In the genomic region with DNA sequence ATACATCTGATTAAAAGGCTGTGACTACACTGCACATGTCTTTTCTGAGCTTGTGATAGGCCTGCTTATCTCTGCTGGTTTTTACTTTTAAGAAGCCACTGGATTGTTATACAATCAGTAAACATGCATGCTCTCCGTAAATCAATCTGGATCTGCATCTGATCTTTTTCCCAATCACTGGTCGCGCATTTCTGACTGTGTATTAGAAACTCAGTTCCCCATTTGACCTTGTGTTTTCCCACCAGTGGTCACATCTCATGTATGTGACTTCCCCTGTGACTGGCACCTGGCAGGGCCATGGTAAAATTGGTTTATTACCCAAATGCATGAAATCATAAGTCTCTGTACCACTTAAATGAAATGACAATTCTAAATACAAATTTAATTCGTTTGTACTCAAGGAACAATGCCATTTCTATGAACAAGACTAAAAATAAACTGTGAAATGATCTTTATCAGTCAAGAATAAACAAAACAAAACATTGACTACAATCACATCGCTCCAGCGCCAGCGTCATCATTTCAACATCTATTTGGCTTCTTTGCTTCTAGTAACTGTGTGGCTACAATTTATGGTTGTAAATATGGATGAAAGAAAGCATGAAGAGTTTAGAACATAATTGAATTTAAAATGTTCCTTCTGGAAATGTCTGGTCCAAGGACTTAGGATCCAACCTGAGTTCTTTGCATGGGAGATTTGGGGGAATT, we compare ENCODE assay signal across 19 cellular contexts.
DNase-seq lines count a peak whose midpoint lies in the region; TF ChIP-seq lines count a peak whose summit lies in the region.
"Had no signal": no experiment of that assay in that cellular context is flagged by ENCODE, and none has a peak within 500 bp of the region (broad histone marks: within the 10 kb centered on the region; RNA-seq: fewer than 3 reads in every experiment).

No MANE protein-coding gene starts in this region.

- H3K4me1 Mint-ChIP-seq in nephron progenitor cell: peaks cover 33% of the 10 kb centered on the region
- no peaks in the 10 kb centered on the region for H3K4me1 Mint-ChIP-seq in activated CD4-positive, alpha-beta memory T cell treated with anti-CD3 and anti-CD28 coated beads, Interleukin-2, amount 10 ng/mL, durations not matched to agents 7 days and 5 days
- H3K4me1 Mint-ChIP-seq: CD8-positive, alpha-beta memory T cell had no signal

- no peaks in the 10 kb centered on the region for H3K9me3 Mint-ChIP-seq in nephron progenitor cell
- no peaks in the 10 kb centered on the region for H3K9me3 Mint-ChIP-seq in activated CD4-positive, alpha-beta memory T cell treated with anti-CD3 and anti-CD28 coated beads, Interleukin-2, amount 10 ng/mL, durations not matched to agents 7 days and 5 days
- H3K9me3 Mint-ChIP-seq: CD8-positive, alpha-beta memory T cell; T-helper 2 cell treated with Interferon-gamma antibody and Interleukin-4, amounts not matched to agents 5 μg/mL and 100 μg/mL, for 36 hours had no signal

- DNase-seq in MG63 (peak; percentile 83), choroid plexus epithelial cell (ENCODE audit: low read depth) (peak; percentile 25), nephron progenitor cell (no peak), HPDE6-E6E7 (ENCODE audit: extremely low spot score) (no peak), hepatocyte (ENCODE audit: low spot score) (no peak)
- no peak for DNase-seq in activated CD8-positive, alpha-beta memory T cell treated with anti-CD3 and anti-CD28 coated beads, Interleukin-2, amount 50 U/mL, for 4 hours
- DNase-seq in activated CD4-positive, alpha-beta memory T cell treated with anti-CD3 and anti-CD28 coated beads, Interleukin-2, amount 10 ng/mL, durations not matched to agents 7 days and 5 days: no peak
- DNase-seq: CD8-positive, alpha-beta memory T cell; effector CD8-positive, alpha-beta T cell; foreskin keratinocyte; NCI-H187; NK-92 treated with Interleukin-12 subunit alpha and Interleukin-12 subunit beta, amount 100 ng/mL, for 24 hours; SHP77 treated with DMSO at 0.1 percent for 48 hours; stimulated activated naive CD4-positive, alpha-beta T cell treated with Interleukin-2 at 50 U/mL for 16 hours; upper lobe of left lung had no signal

- peak overlapping the region; percentile 77 for H3K27ac Mint-ChIP-seq in nephron progenitor cell
- H3K27ac Mint-ChIP-seq in activated CD4-positive, alpha-beta memory T cell treated with anti-CD3 and anti-CD28 coated beads, Interleukin-2, amount 10 ng/mL, durations not matched to agents 7 days and 5 days: no peak overlapping the region
- H3K27ac Mint-ChIP-seq: activated naive CD8-positive, alpha-beta T cell; CD8-positive, alpha-beta memory T cell; T-helper 2 cell treated with Interferon-gamma antibody and Interleukin-4, amounts not matched to agents 5 μg/mL and 100 μg/mL, for 36 hours had no signal

- H3K27me3 Mint-ChIP-seq in nephron progenitor cell (ENCODE audit: low read depth, poor library complexity): peaks cover 3% of the 10 kb centered on the region
- H3K27me3 Mint-ChIP-seq in activated CD4-positive, alpha-beta memory T cell treated with anti-CD3 and anti-CD28 coated beads, Interleukin-2, amount 10 ng/mL, durations not matched to agents 7 days and 5 days: peaks cover 4% of the 10 kb centered on the region
- H3K27me3 Mint-ChIP-seq: activated naive CD8-positive, alpha-beta T cell; CD8-positive, alpha-beta memory T cell had no signal

- H3K36me3 ChIP-seq in ACC112 (ENCODE audit: insufficient read depth, low read length) (no peaks in the 10 kb centered on the region), MG63 (no peaks in the 10 kb centered on the region), hepatocyte (replicated peaks; ENCODE audit: insufficient read depth, low read depth) (no peaks in the 10 kb centered on the region)
- H3K36me3 ChIP-seq: left lung, upper lobe of left lung had no signal

- POLR2A ChIA-PET in activated CD4-positive, alpha-beta memory T cell treated with anti-CD3 and anti-CD28 coated beads, Interleukin-2, amount 10 ng/mL, durations not matched to agents 7 days and 5 days (lab: Charles Lee): no interaction called here

- no peak overlapping the region for H3K4me3 Mint-ChIP-seq in nephron progenitor cell
- H3K4me3 Mint-ChIP-seq in activated CD4-positive, alpha-beta memory T cell treated with anti-CD3 and anti-CD28 coated beads, Interleukin-2, amount 10 ng/mL, durations not matched to agents 7 days and 5 days: no peak overlapping the region
- H3K4me3 Mint-ChIP-seq: activated naive CD8-positive, alpha-beta T cell; CD8-positive, alpha-beta memory T cell; T-helper 2 cell treated with Interferon-gamma antibody and Interleukin-4, amounts not matched to agents 5 μg/mL and 100 μg/mL, for 36 hours had no signal

- no peaks in the 10 kb centered on the region for H3K9me2 ChIP-seq in hepatocyte (replicated peaks; ENCODE audit: insufficient read depth)

- H3K4me3 ChIP-seq in ACC112 (ENCODE audit: low read depth, low read length) (no peak overlapping the region), MG63 (no peak overlapping the region), choroid plexus epithelial cell (ENCODE audit: low read depth, low read length) (no peak overlapping the region), hepatocyte (no peak overlapping the region)
- H3K4me3 ChIP-seq: left lung, upper lobe of left lung had no signal

- no peak overlapping the region for H3K4me2 ChIP-seq in hepatocyte

- CTCF ChIA-PET in activated CD4-positive, alpha-beta memory T cell treated with anti-CD3 and anti-CD28 coated beads, Interleukin-2, amount 10 ng/mL, durations not matched to agents 7 days and 5 days (lab: Charles Lee): no interaction called here

- 79% methylated on average over 7 of the region's 7 CpGs for WGBS in hepatocyte (ENCODE audit: low lambda C conversion rate, missing lambda C conversion rate)

- no peaks in the 10 kb centered on the region for H3K9me3 ChIP-seq in MG63
- no peaks in the 10 kb centered on the region for H3K9me3 ChIP-seq in hepatocyte (ENCODE audit: low read depth)
- H3K9me3 ChIP-seq: left lung, upper lobe of left lung had no signal

- H3K4me1 ChIP-seq in ACC112 (ENCODE audit: control insufficient read depth, insufficient read depth, low read length, unreplicated experiment) (peaks cover 52% of the 10 kb centered on the region), hepatocyte (ENCODE audit: insufficient read depth) (peaks cover 15% of the 10 kb centered on the region)

- H3K79me2 ChIP-seq in ACC112 (ENCODE audit: control insufficient read depth, insufficient read depth, low read length, unreplicated experiment) (no peaks in the 10 kb centered on the region), hepatocyte (no peaks in the 10 kb centered on the region)

- H4K20me1 ChIP-seq in hepatocyte (ENCODE audit: insufficient read depth, poor library complexity, severe bottlenecking): no peaks in the 10 kb centered on the region

- H3K27ac ChIP-seq in ACC112 (ENCODE audit: low read depth, low read length) (peak overlapping the region; percentile 76), hepatocyte (no peak overlapping the region)
- H3K27ac ChIP-seq: foreskin keratinocyte, upper lobe of left lung had no signal

- no peak for TF ChIP-seq CTCF in choroid plexus epithelial cell (conservative IDR thresholded peaks at IDR 0.05; ENCODE audit: low read depth, low read length)
- TF ChIP-seq CTCF in nephron progenitor cell (IDR thresholded peaks at IDR 0.05): no peak
- TF ChIP-seq CTCF in hepatocyte (IDR thresholded peaks at IDR 0.05; ENCODE audit: poor library complexity): no peak

- H3K27me3 ChIP-seq in ACC112 (ENCODE audit: insufficient read depth, low read length) (no peaks in the 10 kb centered on the region), MG63 (no peaks in the 10 kb centered on the region), hepatocyte (no peaks in the 10 kb centered on the region)
- H3K27me3 ChIP-seq: foreskin keratinocyte, left lung, upper lobe of left lung had no signal

- no peaks in the 10 kb centered on the region for H3K36me3 Mint-ChIP-seq in nephron progenitor cell (ENCODE audit: low read depth)
- H3K36me3 Mint-ChIP-seq in activated CD4-positive, alpha-beta memory T cell treated with anti-CD3 and anti-CD28 coated beads, Interleukin-2, amount 10 ng/mL, durations not matched to agents 7 days and 5 days (ENCODE audit: low read depth): no peaks in the 10 kb centered on the region
- H3K36me3 Mint-ChIP-seq: activated naive CD8-positive, alpha-beta T cell; CD8-positive, alpha-beta memory T cell had no signal

- no peak overlapping the region for H2AFZ ChIP-seq in ACC112 (ENCODE audit: low read length, unreplicated experiment)
- no peak overlapping the region for H2AFZ ChIP-seq in hepatocyte

Comparison
In these comparisons a context has a peak if more than half of its experiments do, and no peak if none do; other contexts are left out.
1. DNase-seq: peak in MG63 (single experiment) and choroid plexus epithelial cell (single experiment); none in nephron progenitor cell (single experiment), activated CD8-positive, alpha-beta memory T cell treated with anti-CD3 and anti-CD28 coated beads, Interleukin-2, amount 50 U/mL, for 4 hours (single experiment), activated CD4-positive, alpha-beta memory T cell treated with anti-CD3 and anti-CD28 coated beads, Interleukin-2, amount 10 ng/mL, durations not matched to agents 7 days and 5 days (single experiment), HPDE6-E6E7 (single experiment) and hepatocyte (single experiment).